ENCODE assay signal across 8 cellular contexts in genomic region chr4:103091601-103092223, GRCh38. TPM values are rescaled to one million over a fixed set of nuclear protein-coding genes. Genes with fewer than 3 reads are reported as not detected.
DNase-seq lines count a peak whose midpoint lies in the region; ATAC-seq and TF ChIP-seq lines count a peak whose summit lies in the region.

No MANE protein-coding gene starts in this region.

- H3K4me2 ChIP-seq in DOHH2 (ENCODE audit: low read length), result peak overlapping the region; percentile 9

- no peaks in the 10 kb centered on the region for H3K9me3 ChIP-seq in DOHH2 (ENCODE audit: control insufficient read depth, insufficient read depth, low read length)

- H3K4me1 Mint-ChIP-seq in activated CD4-positive, alpha-beta memory T cell treated with anti-CD3 and anti-CD28 coated beads, Interleukin-2, amount 10 ng/mL, durations not matched to agents 7 days and 5 days, result peaks cover 31% of the 10 kb centered on the region

- no peaks in the 10 kb centered on the region for H4K20me1 ChIP-seq in DOHH2 (ENCODE audit: control insufficient read depth, insufficient read depth, low read depth, low read length)

- H3K36me3 Mint-ChIP-seq in activated CD4-positive, alpha-beta memory T cell treated with anti-CD3 and anti-CD28 coated beads, Interleukin-2, amount 10 ng/mL, durations not matched to agents 7 days and 5 days (ENCODE audit: low read depth), result peaks cover 19% of the 10 kb centered on the region

- peak; percentile 78 for ATAC-seq in GM19438 (IDR thresholded peaks at IDR 0.05; ENCODE audit: low read depth, unreplicated experiment)
- ATAC-seq in HG03439 (IDR thresholded peaks at IDR 0.05; ENCODE audit: unreplicated experiment), result peak; percentile 78
- ATAC-seq in Right ventricle myocardium inferior, result no peak

- TF ChIP-seq CTCF in DOHH2 (IDR thresholded peaks at IDR 0.05; ENCODE audit: low read depth, low read length, poor library complexity, severe bottlenecking) (peak; percentile 78), foreskin fibroblast (IDR thresholded peaks at IDR 0.05; ENCODE audit: low read depth, low read length) (peak; percentile 52)

- POLR2A ChIA-PET in activated CD4-positive, alpha-beta memory T cell treated with anti-CD3 and anti-CD28 coated beads, Interleukin-2, amount 10 ng/mL, durations not matched to agents 7 days and 5 days (lab: Charles Lee), result interaction anchor here (0.6 to 4.8 kb wide), 11 partner anchors 11 to 747 kb away, joined by 3 to 31 read pairs (median 3); partner anchors contain the start of genes CISD2, MANBA, SLC39A8 and SLC9B1

- H3K4me3 ChIP-seq in DOHH2 (ENCODE audit: low read length) (no peak overlapping the region), foreskin fibroblast (ENCODE audit: low read depth in 1 of 2, low read length in 2 of 2) (no peak overlapping the region)

- peak overlapping the region; percentile 75 for H3K27ac Mint-ChIP-seq in activated CD4-positive, alpha-beta memory T cell treated with anti-CD3 and anti-CD28 coated beads, Interleukin-2, amount 10 ng/mL, durations not matched to agents 7 days and 5 days

- no peaks in the 10 kb centered on the region for H3K9me3 Mint-ChIP-seq in activated CD4-positive, alpha-beta memory T cell treated with anti-CD3 and anti-CD28 coated beads, Interleukin-2, amount 10 ng/mL, durations not matched to agents 7 days and 5 days

- H3K27me3 ChIP-seq in DOHH2 (ENCODE audit: control insufficient read depth, low read length), result no peaks in the 10 kb centered on the region

- DNase-seq in NCI-H526 (lab: John Stamatoyannopoulos, UW) (peak; percentile 49 to 60), foreskin fibroblast (peak; percentile 52 to 79), retina (peak; percentile 44), Right ventricle myocardium inferior (ENCODE audit: missing footprints) (no peak)
- DNase-seq in activated CD4-positive, alpha-beta memory T cell treated with anti-CD3 and anti-CD28 coated beads, Interleukin-2, amount 10 ng/mL, durations not matched to agents 7 days and 5 days, result peak; percentile 56

- peak overlapping the region; percentile 65 for H3K4me3 Mint-ChIP-seq in activated CD4-positive, alpha-beta memory T cell treated with anti-CD3 and anti-CD28 coated beads, Interleukin-2, amount 10 ng/mL, durations not matched to agents 7 days and 5 days

- intact Hi-C loops in Right ventricle myocardium inferior (cut with DNase I), result loop anchor here (5.0 to 10.0 kb wide), 2 partner anchors 44 to 77 kb away; partner anchors contain the start of gene SLC9B1

- no peaks in the 10 kb centered on the region for H3K27me3 Mint-ChIP-seq in activated CD4-positive, alpha-beta memory T cell treated with anti-CD3 and anti-CD28 coated beads, Interleukin-2, amount 10 ng/mL, durations not matched to agents 7 days and 5 days

- H3K4me1 ChIP-seq in DOHH2 (ENCODE audit: control insufficient read depth, low read length), result peaks cover 22% of the 10 kb centered on the region

- no peak overlapping the region for H3K27ac ChIP-seq in DOHH2 (ENCODE audit: low read depth, low read length)

- no peaks in the 10 kb centered on the region for H3K9me2 ChIP-seq in DOHH2 (replicated peaks; ENCODE audit: control insufficient read depth, low read length)

- H3F3A ChIP-seq in DOHH2 (ENCODE audit: control insufficient read depth, insufficient read depth), result no peaks in the 10 kb centered on the region

- H3K36me3 ChIP-seq in DOHH2 (ENCODE audit: control insufficient read depth, low read length), result peaks cover 23% of the 10 kb centered on the region

- CTCF ChIA-PET in activated CD4-positive, alpha-beta memory T cell treated with anti-CD3 and anti-CD28 coated beads, Interleukin-2, amount 10 ng/mL, durations not matched to agents 7 days and 5 days (lab: Charles Lee), result interaction anchor here (0.7 to 8.3 kb wide), 30 partner anchors 9 to 661 kb away, joined by 3 to 98 read pairs (median 4); partner anchors contain the start of genes BDH2, MANBA, SLC9B2 and UBE2D3

- H3K79me2 ChIP-seq in DOHH2 (ENCODE audit: control insufficient read depth, low read length), result no peaks in the 10 kb centered on the region

RNA-seq across cellular contexts. Expression of gene BDH2, which starts 7.9 kb away (rescaled TPM):
- 10 to 100 TPM; 22.5 to 23.6 TPM for total RNA-seq in activated CD4-positive, alpha-beta memory T cell treated with anti-CD3 and anti-CD28 coated beads, Interleukin-2, amount 10 ng/mL, durations not matched to agents 7 days and 5 days
- 25.4 TPM for total RNA-seq in Right ventricle myocardium inferior

RNA-seq across cellular contexts. Expression of gene SLC9B2, which starts 15.2 kb away (rescaled TPM):
- total RNA-seq in activated CD4-positive, alpha-beta memory T cell treated with anti-CD3 and anti-CD28 coated beads, Interleukin-2, amount 10 ng/mL, durations not matched to agents 7 days and 5 days, result 10 to 100 TPM; 18.3 to 20.7 TPM
- 3.3 TPM for total RNA-seq in Right ventricle myocardium inferior
